ENCODE assay signal across 15 cellular contexts in genomic region chr3:127448161-127448561, GRCh38.
DNase-seq lines count a peak whose midpoint lies in the region; ATAC-seq, FAIRE-seq and TF ChIP-seq lines count a peak whose summit lies in the region.
"Had no signal": no experiment of that assay in that cellular context is flagged by ENCODE, and none has a peak within 500 bp of the region (broad histone marks: within the 10 kb centered on the region; RNA-seq: fewer than 3 reads in every experiment).

No MANE protein-coding gene starts in this region.

- no peaks in the 10 kb centered on the region for H3K4me1 Mint-ChIP-seq in WTC11
- peaks cover 21% of the 10 kb centered on the region for H3K4me1 Mint-ChIP-seq in neural progenitor cell

- H3K79me2 ChIP-seq in GM23248 (ENCODE audit: insufficient read depth) (no peaks in the 10 kb centered on the region), keratinocyte (ENCODE audit: control insufficient read depth, insufficient read depth, low read length) (no peaks in the 10 kb centered on the region), neural progenitor cell (ENCODE audit: low read depth) (no peaks in the 10 kb centered on the region)

- no peak overlapping the region for H3K27ac Mint-ChIP-seq in WTC11
- no peak overlapping the region for H3K27ac Mint-ChIP-seq in neural progenitor cell
- H3K27ac Mint-ChIP-seq: effector memory CD8-positive, alpha-beta T cell had no signal

- no peaks in the 10 kb centered on the region for H3K36me3 Mint-ChIP-seq in WTC11
- no peaks in the 10 kb centered on the region for H3K36me3 Mint-ChIP-seq in neural progenitor cell

- H3K27me3 ChIP-seq in GM23248 (replicated peaks; ENCODE audit: insufficient read depth) (peaks cover 29% of the 10 kb centered on the region; the same call in 1 of the 2 replicates), keratinocyte (ENCODE audit: control insufficient read depth, extremely low read depth, insufficient read depth, low read length) (no peaks in the 10 kb centered on the region), neural progenitor cell (peaks cover under 1% of the 10 kb centered on the region)

- no peak for FAIRE-seq in keratinocyte (lab: Jason Lieb, UNC)
- FAIRE-seq: astrocyte had no signal

- DNase-seq in GM23248 = peak; percentile 14
- DNase-seq in NCI-H1105 (lab: John Stamatoyannopoulos, UW) = peak; percentile 69
- no peak for DNase-seq in WTC11 (ENCODE audit: low spot score)
- DNase-seq in keratinocyte (ENCODE audit: low read depth, low spot score) = no peak
- DNase-seq in neural progenitor cell (ENCODE audit: low spot score) = no peak
- DNase-seq in LoVo (ENCODE audit: low spot score) = no peak
- DNase-seq in HuH-7.5 (ENCODE audit: low spot score) = no peak
- DNase-seq: activated T-cell treated with anti-CD3 and anti-CD28 coated beads, Interleukin-2, amount 50 U/mL, for 4 hours; effector memory CD8-positive, alpha-beta T cell; glutamatergic neuron; NK-92 treated with Interleukin-12 subunit alpha and Interleukin-12 subunit beta, amount 100 ng/mL, for 24 hours had no signal

- no peak for TF ChIP-seq CTCF in WTC11 (IDR thresholded peaks at IDR 0.05)
- TF ChIP-seq CTCF in keratinocyte (optimal IDR thresholded peaks at IDR 0.05 in 1 of 3, IDR thresholded peaks at IDR 0.05 in 1 of 3, conservative IDR thresholded peaks at IDR 0.05 in 1 of 3; ENCODE audit: extremely low read depth in 1 of 3, insufficient read depth in 2 of 3, low read length in 3 of 3) = peak in 2 of 3 experiments; percentile 46 to 61
- TF ChIP-seq CTCF in neural progenitor cell (IDR thresholded peaks at IDR 0.05) = no peak

- no peak overlapping the region for H3K9ac ChIP-seq in GM23248
- H3K9ac ChIP-seq in keratinocyte (ENCODE audit: control insufficient read depth, extremely low read depth, insufficient read depth, low read length) = no peak overlapping the region
- no peak overlapping the region for H3K9ac ChIP-seq in neural progenitor cell

- H3K9me3 Mint-ChIP-seq in WTC11 = no peaks in the 10 kb centered on the region
- H3K9me3 Mint-ChIP-seq in neural progenitor cell = no peaks in the 10 kb centered on the region
- H3K9me3 Mint-ChIP-seq: activated T-cell treated with anti-CD3 and anti-CD28 coated beads, Interleukin-2, amount 50 U/mL, for 4 hours; effector memory CD8-positive, alpha-beta T cell had no signal

- no peak overlapping the region for H3K27ac ChIP-seq in GM23248
- H3K27ac ChIP-seq in keratinocyte (ENCODE audit: control insufficient read depth, insufficient read depth, low read length) = no peak overlapping the region
- no peak overlapping the region for H3K27ac ChIP-seq in neural progenitor cell
- H3K27ac ChIP-seq: thoracic aorta had no signal

- dilution Hi-C loops in keratinocyte (cut with MboI; ENCODE audit: extremely low pct_ligation_motif_present, low sequenced_read_pairs) = no loop called here

- no peaks in the 10 kb centered on the region for H3K9me3 ChIP-seq in GM23248 (ENCODE audit: low read depth)
- H3K9me3 ChIP-seq in keratinocyte (ENCODE audit: control insufficient read depth, low read depth, low read length) = no peaks in the 10 kb centered on the region
- H3K9me3 ChIP-seq in neural progenitor cell (ENCODE audit: low read depth) = no peaks in the 10 kb centered on the region
- H3K9me3 ChIP-seq: thoracic aorta had no signal

- H3K4me3 Mint-ChIP-seq in WTC11 = no peak overlapping the region
- no peak overlapping the region for H3K4me3 Mint-ChIP-seq in neural progenitor cell
- H3K4me3 Mint-ChIP-seq: activated T-cell treated with anti-CD3 and anti-CD28 coated beads, Interleukin-2, amount 50 U/mL, for 4 hours; effector memory CD8-positive, alpha-beta T cell had no signal

- H3K4me1 ChIP-seq in GM23248 (ENCODE audit: insufficient read depth) (no peaks in the 10 kb centered on the region), keratinocyte (ENCODE audit: control insufficient read depth, extremely low read depth, insufficient read depth, low read length) (peaks cover 12% of the 10 kb centered on the region), neural progenitor cell (peaks cover 10% of the 10 kb centered on the region)

- CTCF ChIA-PET in WTC11 (lab: Charles Lee) = interaction anchor here (1.1 to 1.7 kb wide), 2 partner anchors 67 to 100 kb away, joined by 3 to 4 read pairs; no protein-coding TSS in a partner anchor

- POLR2A ChIA-PET in WTC11 (lab: Charles Lee) = no interaction called here

- peaks cover 4% of the 10 kb centered on the region for H3K27me3 Mint-ChIP-seq in WTC11 (ENCODE audit: low read depth)
- peaks cover 23% of the 10 kb centered on the region for H3K27me3 Mint-ChIP-seq in neural progenitor cell (ENCODE audit: insufficient read depth, low read depth)

- H3K9me2 ChIP-seq in GM23248 (ENCODE audit: insufficient read depth) = no peaks in the 10 kb centered on the region

- no peaks in the 10 kb centered on the region for H3F3A ChIP-seq in GM23248 (ENCODE audit: insufficient read depth)
- no peaks in the 10 kb centered on the region for H3F3A ChIP-seq in neural progenitor cell (ENCODE audit: low read depth)

- H2AFZ ChIP-seq in GM23248 (no peak overlapping the region), keratinocyte (ENCODE audit: control insufficient read depth, low read length) (no peak overlapping the region), neural progenitor cell (replicated peaks) (no peak overlapping the region)

- H3K36me3 ChIP-seq in GM23248 (ENCODE audit: low read depth) (no peaks in the 10 kb centered on the region), keratinocyte (ENCODE audit: control insufficient read depth in 2 of 2, extremely low read depth in 1 of 2, insufficient read depth in 2 of 2, low read length in 2 of 2) (no peaks in the 10 kb centered on the region), neural progenitor cell (no peaks in the 10 kb centered on the region)
- H3K36me3 ChIP-seq: thoracic aorta had no signal

- in situ Hi-C loops in GM23248 (cut with MboI) = no loop called here

- no peaks in the 10 kb centered on the region for H4K20me1 ChIP-seq in GM23248 (ENCODE audit: insufficient read depth)
- H4K20me1 ChIP-seq in keratinocyte (ENCODE audit: control insufficient read depth, extremely low read depth, insufficient read depth, low read length) = no peaks in the 10 kb centered on the region
- no peaks in the 10 kb centered on the region for H4K20me1 ChIP-seq in neural progenitor cell (ENCODE audit: low read depth)

- H3K4me2 ChIP-seq in GM23248 (ENCODE audit: unreplicated experiment) (no peak overlapping the region), keratinocyte (ENCODE audit: control insufficient read depth, extremely low read depth, insufficient read depth, low read depth, low read length) (no peak overlapping the region), neural progenitor cell (no peak overlapping the region)

- WGBS in GM23248 (ENCODE audit: low coverage in 1 of 2, low lambda C conversion rate in 2 of 2, missing lambda C conversion rate in 2 of 2), 2 experiments = 36 to 47% methylated on average over 3 of the region's 3 CpGs

- ATAC-seq in WTC11 (peak; percentile 44), GM21576 (IDR thresholded peaks at IDR 0.05; ENCODE audit: unreplicated experiment) (no peak)
- ATAC-seq: activated CD4-positive, CD25-positive, alpha-beta regulatory T cell treated with anti-CD3 and anti-CD28 coated beads, Interleukin-2, amount 50 U/mL, for 24 hours; activated T-cell treated with anti-CD3 and anti-CD28 coated beads, Interleukin-2, amount 50 U/mL, for 4 hours; effector memory CD8-positive, alpha-beta T cell had no signal

- H3K9me1 ChIP-seq in keratinocyte (ENCODE audit: control insufficient read depth, extremely low read depth, insufficient read depth, low read length) = no peaks in the 10 kb centered on the region

- H3K4me3 ChIP-seq in GM23248 (no peak overlapping the region), keratinocyte (ENCODE audit: control insufficient read depth in 2 of 3, extremely low read depth in 1 of 3, insufficient read depth in 2 of 3, low read depth in 1 of 3, low read length in 3 of 3) (no peak overlapping the region), neural progenitor cell (no peak overlapping the region)
- H3K4me3 ChIP-seq: thoracic aorta had no signal

TF ChIP-seq in WTC11, 78 proteins besides CTCF, POLR2A, EP300 and RAD21:
- TF ChIP-seq, protein P1, sequence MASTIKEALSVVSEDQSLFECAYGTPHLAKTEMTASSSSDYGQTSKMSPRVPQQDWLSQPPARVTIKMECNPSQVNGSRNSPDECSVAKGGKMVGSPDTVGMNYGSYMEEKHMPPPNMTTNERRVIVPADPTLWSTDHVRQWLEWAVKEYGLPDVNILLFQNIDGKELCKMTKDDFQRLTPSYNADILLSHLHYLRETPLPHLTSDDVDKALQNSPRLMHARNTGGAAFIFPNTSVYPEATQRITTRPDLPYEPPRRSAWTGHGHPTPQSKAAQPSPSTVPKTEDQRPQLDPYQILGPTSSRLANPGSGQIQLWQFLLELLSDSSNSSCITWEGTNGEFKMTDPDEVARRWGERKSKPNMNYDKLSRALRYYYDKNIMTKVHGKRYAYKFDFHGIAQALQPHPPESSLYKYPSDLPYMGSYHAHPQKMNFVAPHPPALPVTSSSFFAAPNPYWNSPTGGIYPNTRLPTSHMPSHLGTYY (CRISPR knock-in tag; IDR thresholded peaks at IDR 0.05) = no peak
- TF ChIP-seq, protein P2, sequence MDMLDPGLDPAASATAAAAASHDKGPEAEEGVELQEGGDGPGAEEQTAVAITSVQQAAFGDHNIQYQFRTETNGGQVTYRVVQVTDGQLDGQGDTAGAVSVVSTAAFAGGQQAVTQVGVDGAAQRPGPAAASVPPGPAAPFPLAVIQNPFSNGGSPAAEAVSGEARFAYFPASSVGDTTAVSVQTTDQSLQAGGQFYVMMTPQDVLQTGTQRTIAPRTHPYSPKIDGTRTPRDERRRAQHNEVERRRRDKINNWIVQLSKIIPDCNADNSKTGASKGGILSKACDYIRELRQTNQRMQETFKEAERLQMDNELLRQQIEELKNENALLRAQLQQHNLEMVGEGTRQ (CRISPR knock-in tag; IDR thresholded peaks at IDR 0.05) = peak; percentile 65

Comparison
In these comparisons a context has a peak if more than half of its experiments do, and no peak if none do; other contexts are left out.
1. DNase-seq: peak in GM23248 (single experiment) and NCI-H1105 (single experiment); none in WTC11 (single experiment), keratinocyte (single experiment), neural progenitor cell (single experiment), LoVo (single experiment) and HuH-7.5 (single experiment).
2. CTCF ChIP-seq: peak in keratinocyte (2 of 3); none in WTC11 (single experiment) and neural progenitor cell (single experiment).